Comparison of ENCODE assay signal across 3 cellular contexts in the genomic region with DNA sequence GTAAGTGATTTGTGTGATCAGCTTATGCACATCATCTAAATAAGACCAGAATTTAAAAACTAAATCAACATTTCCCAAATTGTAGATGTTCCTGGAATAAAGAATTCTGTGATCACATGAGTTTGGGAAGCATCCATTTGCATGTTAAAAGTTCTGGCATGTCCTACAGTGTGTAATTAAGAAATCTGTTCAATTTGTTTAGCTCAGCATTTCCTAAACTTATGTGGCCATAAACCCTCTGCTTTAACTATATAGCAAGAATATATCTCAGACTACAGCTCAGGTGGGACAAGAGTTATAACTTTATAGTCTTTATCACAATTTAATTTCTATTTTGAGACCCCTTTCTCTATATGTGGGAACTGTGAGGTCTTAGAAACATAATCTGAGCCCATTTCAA.
TF ChIP-seq lines count a peak whose summit lies in the region.

No MANE protein-coding gene starts in this region.

TF ChIP-seq in HepG2, 621 proteins besides CTCF, POLR2A, EP300 and RAD21 (continued from another document):
- TF ChIP-seq, protein P1, sequence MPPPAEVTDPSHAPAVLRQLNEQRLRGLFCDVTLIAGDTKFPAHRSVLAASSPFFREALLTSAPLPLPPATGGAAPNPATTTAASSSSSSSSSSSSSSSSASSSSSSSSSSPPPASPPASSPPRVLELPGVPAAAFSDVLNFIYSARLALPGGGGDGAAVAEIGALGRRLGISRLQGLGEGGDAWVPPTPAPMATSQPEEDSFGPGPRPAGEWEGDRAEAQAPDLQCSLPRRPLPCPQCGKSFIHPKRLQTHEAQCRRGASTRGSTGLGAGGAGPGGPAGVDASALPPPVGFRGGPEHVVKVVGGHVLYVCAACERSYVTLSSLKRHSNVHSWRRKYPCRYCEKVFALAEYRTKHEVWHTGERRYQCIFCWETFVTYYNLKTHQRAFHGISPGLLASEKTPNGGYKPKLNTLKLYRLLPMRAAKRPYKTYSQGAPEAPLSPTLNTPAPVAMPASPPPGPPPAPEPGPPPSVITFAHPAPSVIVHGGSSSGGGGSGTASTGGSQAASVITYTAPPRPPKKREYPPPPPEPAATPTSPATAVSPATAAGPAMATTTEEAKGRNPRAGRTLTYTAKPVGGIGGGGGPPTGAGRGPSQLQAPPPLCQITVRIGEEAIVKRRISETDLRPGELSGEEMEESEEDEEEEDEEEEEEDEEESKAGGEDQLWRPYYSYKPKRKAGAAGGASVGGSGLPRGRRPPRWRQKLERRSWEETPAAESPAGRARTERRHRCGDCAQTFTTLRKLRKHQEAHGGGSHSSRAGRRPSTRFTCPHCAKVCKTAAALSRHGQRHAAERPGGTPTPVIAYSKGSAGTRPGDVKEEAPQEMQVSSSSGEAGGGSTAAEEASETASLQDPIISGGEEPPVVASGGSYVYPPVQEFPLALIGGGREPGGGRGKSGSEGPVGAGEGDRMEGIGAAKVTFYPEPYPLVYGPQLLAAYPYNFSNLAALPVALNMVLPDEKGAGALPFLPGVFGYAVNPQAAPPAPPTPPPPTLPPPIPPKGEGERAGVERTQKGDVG (CRISPR knock-in tag; IDR thresholded peaks at IDR 0.05; ENCODE audit: borderline replicate concordance): no peak
- TF ChIP-seq MAFK (conservative IDR thresholded peaks at IDR 0.05 in 1 of 2, IDR thresholded peaks at IDR 0.05 in 1 of 2; ENCODE audit: low read length in 2 of 2): peak; percentile 75 to 91

TF ChIP-seq in neural cell, 6 proteins besides CTCF, POLR2A, EP300 and RAD21 (continued from another document):
- no peak for TF ChIP-seq MXI1 (conservative IDR thresholded peaks at IDR 0.05; ENCODE audit: poor library complexity, severe bottlenecking)
- no peak for TF ChIP-seq TAF1 (IDR thresholded peaks at IDR 0.05; ENCODE audit: low read depth)
- TF ChIP-seq SMC3 (conservative IDR thresholded peaks at IDR 0.05; ENCODE audit: poor library complexity): no peak
- TF ChIP-seq, protein P2, sequence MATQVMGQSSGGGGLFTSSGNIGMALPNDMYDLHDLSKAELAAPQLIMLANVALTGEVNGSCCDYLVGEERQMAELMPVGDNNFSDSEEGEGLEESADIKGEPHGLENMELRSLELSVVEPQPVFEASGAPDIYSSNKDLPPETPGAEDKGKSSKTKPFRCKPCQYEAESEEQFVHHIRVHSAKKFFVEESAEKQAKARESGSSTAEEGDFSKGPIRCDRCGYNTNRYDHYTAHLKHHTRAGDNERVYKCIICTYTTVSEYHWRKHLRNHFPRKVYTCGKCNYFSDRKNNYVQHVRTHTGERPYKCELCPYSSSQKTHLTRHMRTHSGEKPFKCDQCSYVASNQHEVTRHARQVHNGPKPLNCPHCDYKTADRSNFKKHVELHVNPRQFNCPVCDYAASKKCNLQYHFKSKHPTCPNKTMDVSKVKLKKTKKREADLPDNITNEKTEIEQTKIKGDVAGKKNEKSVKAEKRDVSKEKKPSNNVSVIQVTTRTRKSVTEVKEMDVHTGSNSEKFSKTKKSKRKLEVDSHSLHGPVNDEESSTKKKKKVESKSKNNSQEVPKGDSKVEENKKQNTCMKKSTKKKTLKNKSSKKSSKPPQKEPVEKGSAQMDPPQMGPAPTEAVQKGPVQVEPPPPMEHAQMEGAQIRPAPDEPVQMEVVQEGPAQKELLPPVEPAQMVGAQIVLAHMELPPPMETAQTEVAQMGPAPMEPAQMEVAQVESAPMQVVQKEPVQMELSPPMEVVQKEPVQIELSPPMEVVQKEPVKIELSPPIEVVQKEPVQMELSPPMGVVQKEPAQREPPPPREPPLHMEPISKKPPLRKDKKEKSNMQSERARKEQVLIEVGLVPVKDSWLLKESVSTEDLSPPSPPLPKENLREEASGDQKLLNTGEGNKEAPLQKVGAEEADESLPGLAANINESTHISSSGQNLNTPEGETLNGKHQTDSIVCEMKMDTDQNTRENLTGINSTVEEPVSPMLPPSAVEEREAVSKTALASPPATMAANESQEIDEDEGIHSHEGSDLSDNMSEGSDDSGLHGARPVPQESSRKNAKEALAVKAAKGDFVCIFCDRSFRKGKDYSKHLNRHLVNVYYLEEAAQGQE (IDR thresholded peaks at IDR 0.05; ENCODE audit: borderline replicate concordance): no peak
- TF ChIP-seq EZH2 (IDR thresholded peaks at IDR 0.05; ENCODE audit: borderline replicate concordance, insufficient read depth, low read length, poor library complexity, severe bottlenecking): no peak

TF ChIP-seq in GM23338, 12 proteins besides CTCF, POLR2A, EP300 and RAD21 (continued from another document):
- no peak for TF ChIP-seq POLR2AphosphoS5 (IDR thresholded peaks at IDR 0.05; ENCODE audit: low read depth)
- TF ChIP-seq, protein P3, sequence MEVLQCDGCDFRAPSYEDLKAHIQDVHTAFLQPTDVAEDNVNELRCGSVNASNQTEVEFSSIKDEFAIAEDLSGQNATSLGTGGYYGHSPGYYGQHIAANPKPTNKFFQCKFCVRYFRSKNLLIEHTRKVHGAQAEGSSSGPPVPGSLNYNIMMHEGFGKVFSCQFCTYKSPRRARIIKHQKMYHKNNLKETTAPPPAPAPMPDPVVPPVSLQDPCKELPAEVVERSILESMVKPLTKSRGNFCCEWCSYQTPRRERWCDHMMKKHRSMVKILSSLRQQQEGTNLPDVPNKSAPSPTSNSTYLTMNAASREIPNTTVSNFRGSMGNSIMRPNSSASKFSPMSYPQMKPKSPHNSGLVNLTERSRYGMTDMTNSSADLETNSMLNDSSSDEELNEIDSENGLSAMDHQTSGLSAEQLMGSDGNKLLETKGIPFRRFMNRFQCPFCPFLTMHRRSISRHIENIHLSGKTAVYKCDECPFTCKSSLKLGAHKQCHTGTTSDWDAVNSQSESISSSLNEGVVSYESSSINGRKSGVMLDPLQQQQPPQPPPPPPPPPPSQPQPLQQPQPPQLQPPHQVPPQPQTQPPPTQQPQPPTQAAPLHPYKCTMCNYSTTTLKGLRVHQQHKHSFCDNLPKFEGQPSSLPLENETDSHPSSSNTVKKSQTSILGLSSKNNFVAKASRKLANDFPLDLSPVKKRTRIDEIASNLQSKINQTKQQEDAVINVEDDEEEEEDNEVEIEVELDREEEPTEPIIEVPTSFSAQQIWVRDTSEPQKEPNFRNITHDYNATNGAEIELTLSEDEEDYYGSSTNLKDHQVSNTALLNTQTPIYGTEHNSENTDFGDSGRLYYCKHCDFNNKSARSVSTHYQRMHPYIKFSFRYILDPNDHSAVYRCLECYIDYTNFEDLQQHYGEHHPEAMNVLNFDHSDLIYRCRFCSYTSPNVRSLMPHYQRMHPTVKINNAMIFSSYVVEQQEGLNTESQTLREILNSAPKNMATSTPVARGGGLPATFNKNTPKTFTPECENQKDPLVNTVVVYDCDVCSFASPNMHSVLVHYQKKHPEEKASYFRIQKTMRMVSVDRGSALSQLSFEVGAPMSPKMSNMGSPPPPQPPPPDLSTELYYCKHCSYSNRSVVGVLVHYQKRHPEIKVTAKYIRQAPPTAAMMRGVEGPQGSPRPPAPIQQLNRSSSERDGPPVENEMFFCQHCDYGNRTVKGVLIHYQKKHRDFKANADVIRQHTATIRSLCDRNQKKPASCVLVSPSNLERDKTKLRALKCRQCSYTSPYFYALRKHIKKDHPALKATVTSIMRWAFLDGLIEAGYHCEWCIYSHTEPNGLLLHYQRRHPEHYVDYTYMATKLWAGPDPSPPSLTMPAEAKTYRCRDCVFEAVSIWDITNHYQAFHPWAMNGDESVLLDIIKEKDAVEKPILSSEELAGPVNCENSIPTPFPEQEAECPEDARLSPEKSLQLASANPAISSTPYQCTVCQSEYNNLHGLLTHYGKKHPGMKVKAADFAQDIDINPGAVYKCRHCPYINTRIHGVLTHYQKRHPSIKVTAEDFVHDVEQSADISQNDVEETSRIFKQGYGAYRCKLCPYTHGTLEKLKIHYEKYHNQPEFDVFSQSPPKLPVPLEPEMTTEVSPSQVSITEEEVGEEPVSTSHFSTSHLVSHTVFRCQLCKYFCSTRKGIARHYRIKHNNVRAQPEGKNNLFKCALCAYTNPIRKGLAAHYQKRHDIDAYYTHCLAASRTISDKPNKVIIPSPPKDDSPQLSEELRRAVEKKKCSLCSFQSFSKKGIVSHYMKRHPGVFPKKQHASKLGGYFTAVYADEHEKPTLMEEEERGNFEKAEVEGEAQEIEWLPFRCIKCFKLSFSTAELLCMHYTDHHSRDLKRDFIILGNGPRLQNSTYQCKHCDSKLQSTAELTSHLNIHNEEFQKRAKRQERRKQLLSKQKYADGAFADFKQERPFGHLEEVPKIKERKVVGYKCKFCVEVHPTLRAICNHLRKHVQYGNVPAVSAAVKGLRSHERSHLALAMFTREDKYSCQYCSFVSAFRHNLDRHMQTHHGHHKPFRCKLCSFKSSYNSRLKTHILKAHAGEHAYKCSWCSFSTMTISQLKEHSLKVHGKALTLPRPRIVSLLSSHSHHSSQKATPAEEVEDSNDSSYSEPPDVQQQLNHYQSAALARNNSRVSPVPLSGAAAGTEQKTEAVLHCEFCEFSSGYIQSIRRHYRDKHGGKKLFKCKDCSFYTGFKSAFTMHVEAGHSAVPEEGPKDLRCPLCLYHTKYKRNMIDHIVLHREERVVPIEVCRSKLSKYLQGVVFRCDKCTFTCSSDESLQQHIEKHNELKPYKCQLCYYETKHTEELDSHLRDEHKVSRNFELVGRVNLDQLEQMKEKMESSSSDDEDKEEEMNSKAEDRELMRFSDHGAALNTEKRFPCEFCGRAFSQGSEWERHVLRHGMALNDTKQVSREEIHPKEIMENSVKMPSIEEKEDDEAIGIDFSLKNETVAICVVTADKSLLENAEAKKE (CRISPR knock-in tag; IDR thresholded peaks at IDR 0.05): no peak
- TF ChIP-seq, protein P2 (IDR thresholded peaks at IDR 0.05; ENCODE audit: unreplicated experiment): no peak
- TF ChIP-seq EZH2phosphoT487 (IDR thresholded peaks at IDR 0.05; ENCODE audit: unreplicated experiment): no peak
- TF ChIP-seq STAT1 (IDR thresholded peaks at IDR 0.05; ENCODE audit: unreplicated experiment): no peak
- no peak for TF ChIP-seq EZH2 (IDR thresholded peaks at IDR 0.05; ENCODE audit: low read depth, unreplicated experiment)
- no peak for TF ChIP-seq NANOG (IDR thresholded peaks at IDR 0.05; ENCODE audit: borderline replicate concordance)
